Comparison of ENCODE assay signal across 8 cellular contexts in the genomic region with DNA sequence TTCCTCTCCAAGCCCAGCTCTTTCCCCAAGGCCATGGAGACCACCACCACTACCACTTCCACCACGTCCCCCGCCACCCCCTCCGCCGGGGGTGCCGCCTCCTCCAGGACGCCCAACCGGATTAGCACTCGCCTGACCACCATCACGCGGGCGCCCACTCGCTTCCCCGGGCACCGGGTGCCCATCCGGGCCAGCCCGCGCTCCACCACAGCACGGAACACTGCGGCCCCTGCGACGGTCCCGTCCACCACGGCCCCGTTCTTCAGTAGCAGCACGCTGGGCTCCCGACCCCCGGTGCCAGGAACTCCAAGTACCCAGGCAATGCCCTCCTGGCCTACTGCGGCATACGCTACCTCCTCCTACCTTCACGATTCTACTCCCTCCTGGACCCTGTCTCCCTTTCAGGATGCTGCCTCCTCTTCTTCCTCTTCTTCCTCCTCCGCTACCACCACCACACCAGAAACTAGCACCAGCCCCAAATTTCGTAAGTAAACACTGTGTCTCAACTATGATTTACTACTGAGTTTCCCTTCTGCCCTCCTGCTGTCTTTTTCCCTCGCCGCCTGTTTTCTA. TPM values are rescaled to one million over a fixed set of nuclear protein-coding genes. Genes with fewer than 3 reads are reported as not detected.
DNase-seq lines count a peak whose midpoint lies in the region; ATAC-seq lines count a peak whose summit lies in the region.

No MANE protein-coding gene starts in this region.

- H3K4me3 Mint-ChIP-seq in activated T-cell treated with anti-CD3 and anti-CD28 coated beads, Interleukin-2, amount 50 U/mL, for 4 hours: peak overlapping the region; percentile 42
- peak overlapping the region; percentile 49 for H3K4me3 Mint-ChIP-seq in activated T-helper 1 cell treated with anti-CD3 and anti-CD28 coated beads, Interleukin-12 subunit alpha, Interleukin-12 subunit beta, Interleukin-2, Interleukin-4 antibody, amounts not matched to agents 30 ng/mL and 10 ng/mL and 1 ng/mL, durations not matched to agents 14 hours and 24 hours and 36 hours
- H3K4me3 Mint-ChIP-seq in stimulated activated naive CD8-positive, alpha-beta T cell treated with anti-CD3 and anti-CD28 coated beads, Interleukin-15, amount 100 ng/mL, for 72 hours: peak overlapping the region; percentile 65 to 69

- no peak for ATAC-seq in activated T-cell treated with anti-CD3 and anti-CD28 coated beads, Interleukin-2, amount 50 U/mL, for 4 hours
- ATAC-seq in stimulated activated naive CD8-positive, alpha-beta T cell treated with anti-CD3 and anti-CD28 coated beads, Interleukin-15, amount 100 ng/mL, for 72 hours: peak; percentile 14
- no peak for ATAC-seq in GM21528 (IDR thresholded peaks at IDR 0.05; ENCODE audit: low FRiP score, unreplicated experiment)
- ATAC-seq in GM18519 (IDR thresholded peaks at IDR 0.05; ENCODE audit: low FRiP score, unreplicated experiment): no peak

- peak overlapping the region; percentile 48 for H3K27ac Mint-ChIP-seq in activated T-helper 1 cell treated with anti-CD3 and anti-CD28 coated beads, Interleukin-12 subunit alpha, Interleukin-12 subunit beta, Interleukin-2, Interleukin-4 antibody, amounts not matched to agents 30 ng/mL and 10 ng/mL and 1 ng/mL, durations not matched to agents 14 hours and 24 hours and 36 hours
- H3K27ac Mint-ChIP-seq in stimulated activated naive CD8-positive, alpha-beta T cell treated with anti-CD3 and anti-CD28 coated beads, Interleukin-15, amount 100 ng/mL, for 72 hours: peak overlapping the region in 1 of 2 donors; percentile 63

- DNase-seq in activated T-cell treated with anti-CD3 and anti-CD28 coated beads, Interleukin-2, amount 50 U/mL, for 4 hours: no peak
- DNase-seq in activated T-cell treated with anti-CD3 and anti-CD28 coated beads for 4 hours (no peak), DMS114 treated with DMSO at 0.1 percent for 48 hours (lab: John Stamatoyannopoulos, UW; ENCODE audit: unreplicated experiment) (no peak)
- DNase-seq in activated T-helper 1 cell treated with anti-CD3 and anti-CD28 coated beads, Interleukin-12 subunit alpha, Interleukin-12 subunit beta, Interleukin-2, Interleukin-4 antibody, amounts not matched to agents 30 ng/mL and 10 ng/mL and 1 ng/mL, durations not matched to agents 14 hours and 24 hours and 36 hours (ENCODE audit: low spot score): no peak
- DNase-seq in stimulated activated naive CD8-positive, alpha-beta T cell treated with anti-CD3 and anti-CD28 coated beads, Interleukin-15, amount 100 ng/mL, for 72 hours: no peak

- H3K9me3 Mint-ChIP-seq in activated T-cell treated with anti-CD3 and anti-CD28 coated beads, Interleukin-2, amount 50 U/mL, for 4 hours: no peaks in the 10 kb centered on the region
- H3K9me3 Mint-ChIP-seq in activated T-helper 1 cell treated with anti-CD3 and anti-CD28 coated beads, Interleukin-12 subunit alpha, Interleukin-12 subunit beta, Interleukin-2, Interleukin-4 antibody, amounts not matched to agents 30 ng/mL and 10 ng/mL and 1 ng/mL, durations not matched to agents 14 hours and 24 hours and 36 hours: no peaks in the 10 kb centered on the region
- no peaks in the 10 kb centered on the region for H3K9me3 Mint-ChIP-seq in stimulated activated naive CD8-positive, alpha-beta T cell treated with anti-CD3 and anti-CD28 coated beads, Interleukin-15, amount 100 ng/mL, for 72 hours

- intact Hi-C loops in activated T-helper 1 cell treated with anti-CD3 and anti-CD28 coated beads, Interleukin-12 subunit alpha, Interleukin-12 subunit beta, Interleukin-2, Interleukin-4 antibody, amounts not matched to agents 30 ng/mL and 10 ng/mL and 1 ng/mL, durations not matched to agents 14 hours and 24 hours and 36 hours (cut with micrococcal nuclease): no loop called here

- H3K36me3 Mint-ChIP-seq in activated T-cell treated with anti-CD3 and anti-CD28 coated beads, Interleukin-2, amount 50 U/mL, for 4 hours (ENCODE audit: insufficient read depth): no peaks in the 10 kb centered on the region
- H3K36me3 Mint-ChIP-seq in activated T-helper 1 cell treated with anti-CD3 and anti-CD28 coated beads, Interleukin-12 subunit alpha, Interleukin-12 subunit beta, Interleukin-2, Interleukin-4 antibody, amounts not matched to agents 30 ng/mL and 10 ng/mL and 1 ng/mL, durations not matched to agents 14 hours and 24 hours and 36 hours (ENCODE audit: low read depth): peaks cover 2% of the 10 kb centered on the region

- peak overlapping the region; percentile 76 for H3K4me3 ChIP-seq in iPS-18c (ENCODE audit: insufficient read depth, low read depth, low read length)

- H3K4me1 Mint-ChIP-seq in activated T-cell treated with anti-CD3 and anti-CD28 coated beads, Interleukin-2, amount 50 U/mL, for 4 hours (ENCODE audit: low read depth): peaks cover 11% of the 10 kb centered on the region
- H3K4me1 Mint-ChIP-seq in activated T-helper 1 cell treated with anti-CD3 and anti-CD28 coated beads, Interleukin-12 subunit alpha, Interleukin-12 subunit beta, Interleukin-2, Interleukin-4 antibody, amounts not matched to agents 30 ng/mL and 10 ng/mL and 1 ng/mL, durations not matched to agents 14 hours and 24 hours and 36 hours (ENCODE audit: low read depth): peaks cover 8% of the 10 kb centered on the region
- H3K4me1 Mint-ChIP-seq in stimulated activated naive CD8-positive, alpha-beta T cell treated with anti-CD3 and anti-CD28 coated beads, Interleukin-15, amount 100 ng/mL, for 72 hours: peaks cover 14% of the 10 kb centered on the region

- H3K9me3 ChIP-seq in iPS-18c (ENCODE audit: control insufficient read depth, insufficient read depth, low read length): peaks cover 2% of the 10 kb centered on the region

- peaks cover 46% of the 10 kb centered on the region for H3K27me3 Mint-ChIP-seq in activated T-cell treated with anti-CD3 and anti-CD28 coated beads, Interleukin-2, amount 50 U/mL, for 4 hours (ENCODE audit: low read depth)
- peaks cover 46% of the 10 kb centered on the region for H3K27me3 Mint-ChIP-seq in activated T-helper 1 cell treated with anti-CD3 and anti-CD28 coated beads, Interleukin-12 subunit alpha, Interleukin-12 subunit beta, Interleukin-2, Interleukin-4 antibody, amounts not matched to agents 30 ng/mL and 10 ng/mL and 1 ng/mL, durations not matched to agents 14 hours and 24 hours and 36 hours (ENCODE audit: insufficient read depth)
- peaks cover 68% of the 10 kb centered on the region for H3K27me3 Mint-ChIP-seq in stimulated activated naive CD8-positive, alpha-beta T cell treated with anti-CD3 and anti-CD28 coated beads, Interleukin-15, amount 100 ng/mL, for 72 hours

RNA-seq across cellular contexts. Expression of gene NRG3, which starts 0.8 kb away (rescaled TPM):
- total RNA-seq in activated T-cell treated with anti-CD3 and anti-CD28 coated beads, Interleukin-2, amount 50 U/mL, for 4 hours: not detected
- total RNA-seq in activated T-helper 1 cell treated with anti-CD3 and anti-CD28 coated beads, Interleukin-12 subunit alpha, Interleukin-12 subunit beta, Interleukin-2, Interleukin-4 antibody, amounts not matched to agents 30 ng/mL and 10 ng/mL and 1 ng/mL, durations not matched to agents 14 hours and 24 hours and 36 hours: 0.10 TPM in 1 of 2 replicates, not detected in the other
